Comparison of ENCODE assay signal across 10 cellular contexts in the genomic region with DNA sequence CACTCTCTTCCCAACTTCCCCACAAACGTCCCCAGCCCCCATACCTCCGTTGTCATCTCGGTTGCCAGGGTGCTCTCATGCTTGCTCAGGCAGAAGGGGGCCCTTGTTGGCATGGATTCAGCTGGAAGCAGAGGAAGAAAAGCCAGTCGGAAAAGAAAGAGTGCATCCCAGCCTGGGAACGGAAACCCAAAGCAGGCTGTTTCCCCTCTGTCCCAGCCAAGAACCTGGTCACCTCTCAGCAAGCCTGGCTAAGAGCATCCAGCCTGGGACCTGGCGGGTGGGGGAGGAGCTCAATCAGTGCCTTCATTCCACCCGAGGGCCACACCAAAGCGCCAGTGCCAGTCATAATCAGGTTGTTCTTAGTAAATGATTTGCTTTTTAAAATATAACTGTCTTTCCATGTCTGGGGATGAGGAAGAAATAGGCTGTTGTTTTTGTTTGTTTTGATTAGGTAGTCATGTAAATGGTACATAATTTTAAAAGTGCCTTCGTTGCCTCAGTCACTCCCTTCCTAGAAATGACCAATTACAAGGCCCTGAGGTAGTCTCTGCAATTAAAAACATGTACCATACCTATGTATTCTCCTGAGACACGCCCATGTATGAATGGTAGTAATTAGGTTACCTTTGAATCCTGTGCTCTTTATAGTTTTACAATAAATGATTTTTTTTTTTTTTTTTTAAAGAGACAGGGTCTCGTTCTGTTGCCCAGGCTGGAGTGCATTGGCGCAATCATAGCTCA. TPM values are rescaled to one million over a fixed set of nuclear protein-coding genes. Genes with fewer than 3 reads are reported as not detected.
DNase-seq lines count a peak whose midpoint lies in the region; ATAC-seq and TF ChIP-seq lines count a peak whose summit lies in the region.
"Had no signal": no experiment of that assay in that cellular context is flagged by ENCODE, and none has a peak within 500 bp of the region (broad histone marks: within the 10 kb centered on the region; RNA-seq: fewer than 3 reads in every experiment).

No MANE protein-coding gene starts in this region.

- H3K27me3 ChIP-seq in neural progenitor cell, result no peaks in the 10 kb centered on the region
- no peaks in the 10 kb centered on the region for H3K27me3 ChIP-seq in vagina

- H3K9ac ChIP-seq in neural progenitor cell, result no peak overlapping the region

- H3K4me1 ChIP-seq in neural progenitor cell (peaks cover 23% of the 10 kb centered on the region), vagina (peaks cover 81% of the 10 kb centered on the region)

- H3K9me3 ChIP-seq in neural progenitor cell (ENCODE audit: low read depth) (peaks cover 3% of the 10 kb centered on the region), vagina (no peaks in the 10 kb centered on the region)

- ATAC-seq in GM21529 (IDR thresholded peaks at IDR 0.05; ENCODE audit: unreplicated experiment) (no peak), HG03469 (IDR thresholded peaks at IDR 0.05; ENCODE audit: unreplicated experiment) (no peak), GM18909 (IDR thresholded peaks at IDR 0.05; ENCODE audit: poor library complexity, unreplicated experiment) (no peak)
- ATAC-seq: naive thymus-derived CD4-positive, alpha-beta T cell had no signal

- peak overlapping the region; percentile 65 for H3K4me2 ChIP-seq in neural progenitor cell

- peaks cover 21% of the 10 kb centered on the region for H3K36me3 Mint-ChIP-seq in neural progenitor cell

- no peak overlapping the region for H2AFZ ChIP-seq in neural progenitor cell (replicated peaks)

- intact Hi-C loops in vagina (cut with DNase I), result no loop called here

- peak overlapping the region; percentile 39 for H3K4me3 Mint-ChIP-seq in neural progenitor cell

- H3K36me3 ChIP-seq in neural progenitor cell (no peaks in the 10 kb centered on the region), vagina (no peaks in the 10 kb centered on the region)

- no peak overlapping the region for H3K4me3 ChIP-seq in fibroblast of pulmonary artery (replicated peaks; ENCODE audit: low read depth, low read length)
- H3K4me3 ChIP-seq in neural progenitor cell, result peak overlapping the region; percentile 10
- no peak overlapping the region for H3K4me3 ChIP-seq in vagina

- peaks cover 85% of the 10 kb centered on the region for H3K79me2 ChIP-seq in neural progenitor cell (ENCODE audit: low read depth)

- H3F3A ChIP-seq in neural progenitor cell (ENCODE audit: low read depth), result peaks cover 13% of the 10 kb centered on the region

- peaks cover 68% of the 10 kb centered on the region for H3K4me1 Mint-ChIP-seq in neural progenitor cell

- peak overlapping the region; percentile 98 for H3K27ac Mint-ChIP-seq in neural progenitor cell

- no peaks in the 10 kb centered on the region for H3K9me3 Mint-ChIP-seq in neural progenitor cell
- H3K9me3 Mint-ChIP-seq: naive thymus-derived CD4-positive, alpha-beta T cell had no signal

- TF ChIP-seq POLR2A in vagina (IDR thresholded peaks at IDR 0.05), result no peak

- peaks cover 2% of the 10 kb centered on the region for H3K27me3 Mint-ChIP-seq in neural progenitor cell (ENCODE audit: insufficient read depth, low read depth)
- H3K27me3 Mint-ChIP-seq: naive thymus-derived CD4-positive, alpha-beta T cell had no signal

- TF ChIP-seq CTCF in fibroblast of pulmonary artery (IDR thresholded peaks at IDR 0.05; ENCODE audit: low read length, missing control alignments), result no peak
- TF ChIP-seq CTCF in neural progenitor cell (IDR thresholded peaks at IDR 0.05), result no peak
- TF ChIP-seq CTCF in vagina (IDR thresholded peaks at IDR 0.05), result no peak

- DNase-seq in Ammon's horn (ENCODE audit: low spot score) (peak; percentile 68), anterior cingulate cortex (lab: John Stamatoyannopoulos, UW) (peak in 46 of 58 donors; percentile 9 to 85 (median 42)), fibroblast of pulmonary artery (ENCODE audit: low read depth) (peak; percentile 78), neural progenitor cell (ENCODE audit: low spot score) (peak; percentile 61), vagina (ENCODE audit: extremely low spot score in 2 of 2) (no peak)
- DNase-seq: MM.1S; naive thymus-derived CD4-positive, alpha-beta T cell had no signal

- H4K20me1 ChIP-seq in neural progenitor cell (ENCODE audit: low read depth), result peaks cover 55% of the 10 kb centered on the region

- H3K27ac ChIP-seq in neural progenitor cell, result peak overlapping the region; percentile 46
- H3K27ac ChIP-seq in vagina, result no peak overlapping the region

RNA-seq across cellular contexts. Expression of a gene that starts 21.1 kb away (rescaled TPM):
- total RNA-seq in neural progenitor cell (ENCODE audit: low replicate concordance) (40.7 and 51.4 TPM in 2 replicates), vagina (95.5 TPM)

Comparison
In these comparisons a context has a peak if more than half of its experiments do, and no peak if none do; other contexts are left out.
1. DNase-seq: peak in Ammon's horn (single experiment), anterior cingulate cortex (46 of 58), fibroblast of pulmonary artery (single experiment) and neural progenitor cell (single experiment); none in vagina (0 of 2).